ENCODE assay signal across 1 cellular context in genomic region chr4:6768539-6768905, GRCh38.
TF ChIP-seq lines count a peak whose summit lies in the region.

No MANE protein-coding gene starts in this region.

TF ChIP-seq in K562, 482 proteins besides CTCF, POLR2A, EP300 and RAD21:
- TF ChIP-seq CTBP1 (IDR thresholded peaks at IDR 0.05; ENCODE audit: borderline replicate concordance) (peak; percentile 23; the same call in 1 of the 2 replicates), FOXJ2 (tag; IDR thresholded peaks at IDR 0.05) (no peak), ZFP36 (IDR thresholded peaks at IDR 0.05; ENCODE audit: low read depth, low read length, partially characterized antibody) (peak; percentile 83), MYC (IDR thresholded peaks at IDR 0.05; ENCODE audit: low read depth, low read length) (peak; percentile 24; the same call in 1 of the 2 replicates), MYC (CRISPR knock-in tag; IDR thresholded peaks at IDR 0.05; ENCODE audit: borderline replicate concordance, low read depth) (no peak), JUND (IDR thresholded peaks at IDR 0.05; ENCODE audit: borderline replicate concordance, low read depth, low read length) (peak; percentile 88), JUND (tag; IDR thresholded peaks at IDR 0.05; ENCODE audit: borderline replicate concordance, low read depth, low read length) (peak; percentile 86; the same call in 2 of the 3 replicates), LEF1 (IDR thresholded peaks at IDR 0.05) (no peak), JUN (IDR thresholded peaks at IDR 0.05; ENCODE audit: borderline replicate concordance, low read depth, low read length) (peak; percentile 70), JUN (CRISPR knock-in tag; IDR thresholded peaks at IDR 0.05; ENCODE audit: borderline replicate concordance) (no peak), ZBTB7A (IDR thresholded peaks at IDR 0.05; ENCODE audit: borderline replicate concordance, control insufficient read depth, low read depth, low read length) (no peak), SMARCA5 (IDR thresholded peaks at IDR 0.05) (peak; percentile 74; the same call in 1 of the 2 replicates), ZNF76 (CRISPR knock-in tag; IDR thresholded peaks at IDR 0.05; ENCODE audit: borderline replicate concordance) (no peak), TRIM28 (IDR thresholded peaks at IDR 0.05) (no peak), BHLHE40 (IDR thresholded peaks at IDR 0.05; ENCODE audit: low read length) (0 out of 2 replicates have a peak, but pooled peaks have one; percentile 17), NFE2 (IDR thresholded peaks at IDR 0.05; ENCODE audit: low read depth) (peak; percentile 50; the same call in 1 of the 2 replicates), MAFF (IDR thresholded peaks at IDR 0.05; ENCODE audit: low read length) (peak; percentile 23; the same call in 1 of the 2 replicates), ZBED1 (IDR thresholded peaks at IDR 0.05) (no peak), MAFG (tag; conservative IDR thresholded peaks at IDR 0.05) (peak; percentile 32; the same call in 1 of the 2 replicates), HDGF (IDR thresholded peaks at IDR 0.05) (no peak), ZNF212 (CRISPR knock-in tag; IDR thresholded peaks at IDR 0.05) (no peak), MAFK (IDR thresholded peaks at IDR 0.05; ENCODE audit: low read length) (peak; percentile 15; the same call in 1 of the 2 replicates), CTCFL (IDR thresholded peaks at IDR 0.05; ENCODE audit: borderline replicate concordance, insufficient read depth, low read depth, low read length, poor library complexity, severe bottlenecking) (no peak), FOSL1 (tag; conservative IDR thresholded peaks at IDR 0.05) (peak; percentile 82), SRF (CRISPR knock-in tag; IDR thresholded peaks at IDR 0.05) (peak in 1 of 2 experiments; percentile 63; a peak in 2 of 4 replicates), SPI1 (IDR thresholded peaks at IDR 0.05; ENCODE audit: borderline replicate concordance, low read depth, low read length) (peak; percentile 80), ATF3 (IDR thresholded peaks at IDR 0.05) (peak; percentile 85), ATF3 (CRISPR knock-in tag; conservative IDR thresholded peaks at IDR 0.05) (no peak), ESRRB (CRISPR knock-in tag; IDR thresholded peaks at IDR 0.05; ENCODE audit: borderline replicate concordance) (no peak), BCOR (IDR thresholded peaks at IDR 0.05) (peak; percentile 32; the same call in 1 of the 2 replicates), ATF7 (IDR thresholded peaks at IDR 0.05) (0 out of 2 replicates have a peak, but pooled peaks have one; percentile 37), SMARCE1 (IDR thresholded peaks at IDR 0.05) (0 out of 2 replicates have a peak, but pooled peaks have one; percentile 28), BMI1 (IDR thresholded peaks at IDR 0.05; ENCODE audit: low read length) (no peak), SMARCA4 (IDR thresholded peaks at IDR 0.05) (peak; percentile 19; the same call in 1 of the 2 replicates), ZC3H11A (IDR thresholded peaks at IDR 0.05; ENCODE audit: low read depth, low read length) (no peak), SNRNP70 (optimal IDR thresholded peaks at IDR 0.05; ENCODE audit: low read depth, low read length) (no peak)
TF ChIP-seq in K562: peak in this region for 19.
